ENCODE assay signal across 9 cellular contexts in the genomic region with DNA sequence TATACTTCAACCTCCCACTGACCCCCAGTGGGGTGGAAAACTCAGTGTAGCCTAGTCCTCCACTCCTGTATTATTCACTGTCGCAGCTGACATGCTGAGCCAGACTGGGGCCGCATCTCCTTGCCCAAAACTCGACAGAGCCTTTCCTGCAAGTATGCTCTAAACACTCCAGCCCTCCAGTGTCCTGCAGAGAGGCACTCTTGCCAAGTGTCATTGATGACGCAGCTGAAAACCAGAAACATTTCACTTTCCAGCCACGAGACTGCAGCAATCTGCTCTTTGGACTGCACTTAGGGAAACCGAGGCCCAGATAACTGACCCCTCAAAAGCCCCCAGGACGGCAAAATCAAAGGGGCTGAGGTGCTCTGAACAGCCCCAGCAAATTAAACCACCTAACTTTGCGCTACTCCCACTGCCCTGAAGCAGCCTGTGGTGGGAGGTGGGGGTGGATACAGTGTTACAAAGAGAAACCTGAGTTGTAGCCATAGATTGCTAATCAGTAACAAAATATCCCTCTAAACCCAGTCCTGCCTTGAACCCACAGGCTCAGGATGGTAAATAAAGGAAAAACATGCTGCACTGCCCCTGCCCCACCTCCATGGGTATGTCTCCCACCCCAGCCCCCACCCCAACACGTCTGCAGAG. TPM values are rescaled to one million over a fixed set of nuclear protein-coding genes. Genes with fewer than 3 reads are reported as not detected.
DNase-seq lines count a peak whose midpoint lies in the region; ATAC-seq and TF ChIP-seq lines count a peak whose summit lies in the region.
"Had no signal": no experiment of that assay in that cellular context is flagged by ENCODE, and none has a peak within 500 bp of the region (broad histone marks: within the 10 kb centered on the region; RNA-seq: fewer than 3 reads in every experiment).

No MANE protein-coding gene starts in this region.

- peaks cover 22% of the 10 kb centered on the region for H3K4me1 Mint-ChIP-seq in stimulated activated naive CD8-positive, alpha-beta T cell treated with anti-CD3 and anti-CD28 coated beads, Interleukin-15, Interleukin-2, amounts not matched to agents 100 ng/mL and 50 ng/mL, for 24 hours (ENCODE audit: low read depth)
- peaks cover 44% of the 10 kb centered on the region for H3K4me1 Mint-ChIP-seq in stimulated activated naive CD8-positive, alpha-beta T cell treated with anti-CD3 and anti-CD28 coated beads, Interleukin-15, amount 100 ng/mL, for 72 hours

- no peak overlapping the region for H3K27ac Mint-ChIP-seq in stimulated activated naive CD8-positive, alpha-beta T cell treated with anti-CD3 and anti-CD28 coated beads, Interleukin-15, Interleukin-2, amounts not matched to agents 100 ng/mL and 50 ng/mL, for 24 hours
- H3K27ac Mint-ChIP-seq in stimulated activated naive CD8-positive, alpha-beta T cell treated with anti-CD3 and anti-CD28 coated beads, Interleukin-15, amount 100 ng/mL, for 72 hours = no peak overlapping the region

- no peaks in the 10 kb centered on the region for H3K36me3 Mint-ChIP-seq in stimulated activated naive CD8-positive, alpha-beta T cell treated with anti-CD3 and anti-CD28 coated beads, Interleukin-15, Interleukin-2, amounts not matched to agents 100 ng/mL and 50 ng/mL, for 24 hours (ENCODE audit: low read depth)

- peak overlapping the region; percentile 50 for H3K4me3 Mint-ChIP-seq in stimulated activated naive CD8-positive, alpha-beta T cell treated with anti-CD3 and anti-CD28 coated beads, Interleukin-15, Interleukin-2, amounts not matched to agents 100 ng/mL and 50 ng/mL, for 24 hours
- H3K4me3 Mint-ChIP-seq in stimulated activated naive CD8-positive, alpha-beta T cell treated with anti-CD3 and anti-CD28 coated beads, Interleukin-15, amount 100 ng/mL, for 72 hours = peak overlapping the region in 1 of 2 donors; percentile 78

- peaks cover 5% of the 10 kb centered on the region for H3K27me3 Mint-ChIP-seq in stimulated activated naive CD8-positive, alpha-beta T cell treated with anti-CD3 and anti-CD28 coated beads, Interleukin-15, Interleukin-2, amounts not matched to agents 100 ng/mL and 50 ng/mL, for 24 hours
- H3K27me3 Mint-ChIP-seq in stimulated activated naive CD8-positive, alpha-beta T cell treated with anti-CD3 and anti-CD28 coated beads, Interleukin-15, amount 100 ng/mL, for 72 hours = no peaks in the 10 kb centered on the region

- peak overlapping the region in 1 of 2 donors; percentile 33 for H3K4me3 ChIP-seq in foreskin fibroblast (ENCODE audit: low read depth in 1 of 2, low read length in 2 of 2)

- no peak for TF ChIP-seq CTCF in foreskin fibroblast (IDR thresholded peaks at IDR 0.05; ENCODE audit: low read depth, low read length)

- ATAC-seq in stimulated activated naive CD8-positive, alpha-beta T cell treated with anti-CD3 and anti-CD28 coated beads, Interleukin-15, amount 100 ng/mL, for 72 hours = no peak

- no peak for DNase-seq in stimulated activated naive CD8-positive, alpha-beta T cell treated with anti-CD3 and anti-CD28 coated beads, Interleukin-15, amount 100 ng/mL, for 72 hours
- DNase-seq in cerebellar cortex (ENCODE audit: low spot score) = peak; percentile 77
- peak; percentile 59 for DNase-seq in mucosa of gallbladder (ENCODE audit: low spot score)
- no peak for DNase-seq in A172 (ENCODE audit: low spot score)
- no peak for DNase-seq in NCI-H2171 (lab: John Stamatoyannopoulos, UW)
- no peak for DNase-seq in GM03348 (ENCODE audit: low spot score)
- no peak for DNase-seq in foreskin fibroblast
- DNase-seq: stimulated activated naive CD4-positive, alpha-beta T cell had no signal

- H3K9me3 Mint-ChIP-seq in stimulated activated naive CD8-positive, alpha-beta T cell treated with anti-CD3 and anti-CD28 coated beads, Interleukin-15, Interleukin-2, amounts not matched to agents 100 ng/mL and 50 ng/mL, for 24 hours = no peaks in the 10 kb centered on the region
- H3K9me3 Mint-ChIP-seq in stimulated activated naive CD8-positive, alpha-beta T cell treated with anti-CD3 and anti-CD28 coated beads, Interleukin-15, amount 100 ng/mL, for 72 hours = no peaks in the 10 kb centered on the region

RNA-seq across cellular contexts. Expression of gene CCDC85C, which starts 2.6 kb away (rescaled TPM):
- 41.3 TPM for total RNA-seq in mucosa of gallbladder
- total RNA-seq in A172 (2014; rRNA removed; shearing (Covaris generic)) = 49.6 and 84.9 TPM in 2 replicates

RNA-seq across cellular contexts. Expression of gene HHIPL1, which starts 43.5 kb away (rescaled TPM):
- total RNA-seq in mucosa of gallbladder = 5.3 TPM
- total RNA-seq in A172 (2014; rRNA removed; shearing (Covaris generic)) = not detected in 2 replicates

Comparison
In these comparisons a context has a peak if more than half of its experiments do, and no peak if none do; other contexts are left out.
1. DNase-seq: peak in cerebellar cortex (single experiment) and mucosa of gallbladder (single experiment); none in stimulated activated naive CD8-positive, alpha-beta T cell treated with anti-CD3 and anti-CD28 coated beads, Interleukin-15, amount 100 ng/mL, for 72 hours (0 of 2), A172 (single experiment), NCI-H2171 (single experiment), GM03348 (single experiment) and foreskin fibroblast (0 of 2).